7 cellular contexts compared by ENCODE assay signal in the genomic region with DNA sequence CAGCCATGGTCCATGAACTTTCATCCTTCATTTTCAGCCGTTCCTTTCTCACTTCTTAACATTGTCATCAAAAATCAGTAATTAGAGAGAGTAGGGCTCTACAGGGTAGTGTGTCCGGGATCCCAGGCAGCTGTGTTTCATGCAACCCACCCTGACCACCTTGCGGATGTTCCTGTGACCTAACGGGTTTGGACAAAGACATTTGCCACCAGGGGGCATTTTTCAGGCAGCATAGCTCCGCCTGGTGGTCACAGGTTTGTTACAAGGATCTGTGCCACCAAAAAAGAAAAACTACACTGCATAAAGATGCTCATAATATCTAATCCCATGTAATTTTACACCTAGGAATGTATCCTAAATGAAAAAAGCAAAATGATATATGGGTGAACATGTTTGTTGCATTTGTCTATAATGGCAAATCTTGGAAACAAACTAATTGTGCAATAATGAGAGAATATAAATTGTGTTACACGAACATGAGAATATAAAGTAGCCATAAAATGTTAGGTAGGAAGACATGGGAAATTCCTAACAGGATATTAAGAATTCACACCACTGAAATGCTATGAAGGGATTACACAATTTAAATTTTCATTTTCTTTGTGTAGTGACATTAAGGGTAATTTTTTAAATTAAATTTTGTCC.
DNase-seq lines count a peak whose midpoint lies in the region; ATAC-seq, FAIRE-seq and TF ChIP-seq lines count a peak whose summit lies in the region.

No MANE protein-coding gene starts in this region.

- H3K9me2 ChIP-seq in SK-N-SH, result no peaks in the 10 kb centered on the region

- FAIRE-seq in kidney (lab: Jason Lieb, UNC), result no peak

- H3K9ac ChIP-seq in SK-N-SH (no peak overlapping the region), kidney (ENCODE audit: low read length in 2 of 2) (no peak overlapping the region)

- H3K9me3 ChIP-seq in SK-N-SH (no peaks in the 10 kb centered on the region), kidney (ENCODE audit: control insufficient read depth in 1 of 2, low read length in 2 of 2) (no peaks in the 10 kb centered on the region)

- ATAC-seq in HG03135 (IDR thresholded peaks at IDR 0.05; ENCODE audit: unreplicated experiment), result no peak

- H4K20me1 ChIP-seq in SK-N-SH (ENCODE audit: insufficient read depth), result no peaks in the 10 kb centered on the region

- TF ChIP-seq EP300 in SK-N-SH (IDR thresholded peaks at IDR 0.05; ENCODE audit: borderline replicate concordance in 1 of 2, low read depth in 1 of 2, low read length in 1 of 2), result no peak

- DNase-seq in HPDE6-E6E7 (ENCODE audit: extremely low spot score) (peak; percentile 9), SK-N-SH (peak; percentile 72), astrocyte of the hippocampus (ENCODE audit: low read depth, low spot score) (peak; percentile 59), kidney (no peak)
- peak; percentile 42 for DNase-seq in stimulated activated CD8-positive, alpha-beta memory T cell treated with anti-CD3 and anti-CD28 coated beads, Interleukin-4, amount 100 ng/mL, for 24 hours (ENCODE audit: low read depth)

- POLR2A ChIA-PET in SK-N-SH (lab: Yijun Ruan, JAX), result no interaction called here

- peak; percentile 84 for TF ChIP-seq RAD21 in SK-N-SH (IDR thresholded peaks at IDR 0.05; ENCODE audit: low read length)

- no peaks in the 10 kb centered on the region for H3K4me1 ChIP-seq in SK-N-SH (ENCODE audit: control insufficient read depth in 1 of 2, insufficient read depth in 2 of 2, low read depth in 1 of 2, low read length in 1 of 2)
- H3K4me1 ChIP-seq in kidney (ENCODE audit: control insufficient read depth in 1 of 2, insufficient read depth in 1 of 2, low read depth in 1 of 2, low read length in 2 of 2), result no peaks in the 10 kb centered on the region

- no peaks in the 10 kb centered on the region for H3K79me2 ChIP-seq in SK-N-SH (ENCODE audit: insufficient read depth)

- TF ChIP-seq CTCF in GM12801 (IDR thresholded peaks at IDR 0.05; ENCODE audit: extremely low read depth, insufficient read length) (peak; percentile 98), SK-N-SH (IDR thresholded peaks at IDR 0.05) (peak; percentile 99), kidney (IDR thresholded peaks at IDR 0.05; ENCODE audit: borderline replicate concordance, extremely low read depth, insufficient read depth) (peak; percentile 55)

- no peaks in the 10 kb centered on the region for H3K36me3 ChIP-seq in SK-N-SH (replicated peaks in 1 of 2; ENCODE audit: control insufficient read depth in 1 of 2, insufficient read depth in 2 of 2, low read length in 1 of 2)
- H3K36me3 ChIP-seq in kidney (ENCODE audit: control insufficient read depth in 1 of 2, insufficient read depth in 2 of 2, low read length in 2 of 2), result no peaks in the 10 kb centered on the region

- WGBS in SK-N-SH (ENCODE audit: low lambda C conversion rate), result 40% methylated on average over 6 of the region's 6 CpGs

- H3K27ac ChIP-seq in SK-N-SH (ENCODE audit: low read depth in 2 of 2, low read length in 1 of 2) (no peak overlapping the region), kidney (ENCODE audit: low read depth in 2 of 2, low read length in 2 of 2) (no peak overlapping the region)

- H3K4me2 ChIP-seq in SK-N-SH, result no peak overlapping the region

- CTCF ChIA-PET in SK-N-SH (lab: Yijun Ruan, JAX), result interaction anchor here (0.6 to 4.5 kb wide), 31 partner anchors 10 to 598 kb away, joined by 3 to 45 read pairs (median 4); no protein-coding TSS in a partner anchor

- H3K4me3 ChIP-seq in SK-N-SH (ENCODE audit: low read depth in 2 of 2, low read length in 1 of 2) (no peak overlapping the region; a peak in 1 of 4 replicates), kidney (ENCODE audit: low read length in 2 of 2) (no peak overlapping the region)

- intact Hi-C loops in kidney (cut with DNase I), result no loop called here

- H3F3A ChIP-seq in SK-N-SH (replicated peaks; ENCODE audit: insufficient read depth), result no peaks in the 10 kb centered on the region

- no peaks in the 10 kb centered on the region for H3K27me3 ChIP-seq in SK-N-SH (ENCODE audit: insufficient read depth)

- no peak overlapping the region for H2AFZ ChIP-seq in SK-N-SH (ENCODE audit: low read depth)

TF ChIP-seq in SK-N-SH, 30 proteins besides CTCF, POLR2A, EP300 and RAD21 (continues in another document):
- no peak for TF ChIP-seq TCF12 (IDR thresholded peaks at IDR 0.05)
- no peak for TF ChIP-seq FOSL2 (IDR thresholded peaks at IDR 0.05; ENCODE audit: borderline replicate concordance, low read depth)
- TF ChIP-seq POLR2AphosphoS5 (IDR thresholded peaks at IDR 0.05; ENCODE audit: low read depth, low read length), result no peak
- TF ChIP-seq, protein P1, sequence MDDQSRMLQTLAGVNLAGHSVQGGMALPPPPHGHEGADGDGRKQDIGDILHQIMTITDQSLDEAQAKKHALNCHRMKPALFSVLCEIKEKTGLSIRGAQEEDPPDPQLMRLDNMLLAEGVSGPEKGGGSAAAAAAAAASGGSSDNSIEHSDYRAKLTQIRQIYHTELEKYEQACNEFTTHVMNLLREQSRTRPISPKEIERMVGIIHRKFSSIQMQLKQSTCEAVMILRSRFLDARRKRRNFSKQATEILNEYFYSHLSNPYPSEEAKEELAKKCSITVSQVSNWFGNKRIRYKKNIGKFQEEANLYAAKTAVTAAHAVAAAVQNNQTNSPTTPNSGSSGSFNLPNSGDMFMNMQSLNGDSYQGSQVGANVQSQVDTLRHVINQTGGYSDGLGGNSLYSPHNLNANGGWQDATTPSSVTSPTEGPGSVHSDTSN (IDR thresholded peaks at IDR 0.05), result 0 out of 2 replicates have a peak, but pooled peaks have one; percentile 14
- TF ChIP-seq, protein P2, sequence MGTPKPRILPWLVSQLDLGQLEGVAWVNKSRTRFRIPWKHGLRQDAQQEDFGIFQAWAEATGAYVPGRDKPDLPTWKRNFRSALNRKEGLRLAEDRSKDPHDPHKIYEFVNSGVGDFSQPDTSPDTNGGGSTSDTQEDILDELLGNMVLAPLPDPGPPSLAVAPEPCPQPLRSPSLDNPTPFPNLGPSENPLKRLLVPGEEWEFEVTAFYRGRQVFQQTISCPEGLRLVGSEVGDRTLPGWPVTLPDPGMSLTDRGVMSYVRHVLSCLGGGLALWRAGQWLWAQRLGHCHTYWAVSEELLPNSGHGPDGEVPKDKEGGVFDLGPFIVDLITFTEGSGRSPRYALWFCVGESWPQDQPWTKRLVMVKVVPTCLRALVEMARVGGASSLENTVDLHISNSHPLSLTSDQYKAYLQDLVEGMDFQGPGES (IDR thresholded peaks at IDR 0.05; ENCODE audit: low read depth, low read length), result no peak
- TF ChIP-seq ELF1 (IDR thresholded peaks at IDR 0.05), result no peak
- no peak for TF ChIP-seq SIN3A (IDR thresholded peaks at IDR 0.05; ENCODE audit: borderline replicate concordance, low read depth, low read length)
- TF ChIP-seq TEAD4 (IDR thresholded peaks at IDR 0.05; ENCODE audit: borderline replicate concordance, insufficient read depth), result no peak
- no peak for TF ChIP-seq EZH2phosphoT487 (IDR thresholded peaks at IDR 0.05; ENCODE audit: borderline replicate concordance, low read depth)
- peak; percentile 85 for TF ChIP-seq SMC3 (IDR thresholded peaks at IDR 0.05; ENCODE audit: low read depth, low read length)
- no peak for TF ChIP-seq NFIC (IDR thresholded peaks at IDR 0.05; ENCODE audit: borderline replicate concordance)
- TF ChIP-seq, protein P3, sequence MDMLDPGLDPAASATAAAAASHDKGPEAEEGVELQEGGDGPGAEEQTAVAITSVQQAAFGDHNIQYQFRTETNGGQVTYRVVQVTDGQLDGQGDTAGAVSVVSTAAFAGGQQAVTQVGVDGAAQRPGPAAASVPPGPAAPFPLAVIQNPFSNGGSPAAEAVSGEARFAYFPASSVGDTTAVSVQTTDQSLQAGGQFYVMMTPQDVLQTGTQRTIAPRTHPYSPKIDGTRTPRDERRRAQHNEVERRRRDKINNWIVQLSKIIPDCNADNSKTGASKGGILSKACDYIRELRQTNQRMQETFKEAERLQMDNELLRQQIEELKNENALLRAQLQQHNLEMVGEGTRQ (IDR thresholded peaks at IDR 0.05; ENCODE audit: borderline replicate concordance, low read depth, low read length), result no peak
- peak; percentile 42 for TF ChIP-seq CHD2 (IDR thresholded peaks at IDR 0.05; ENCODE audit: low read length, partially characterized antibody)
- TF ChIP-seq, protein P4, sequence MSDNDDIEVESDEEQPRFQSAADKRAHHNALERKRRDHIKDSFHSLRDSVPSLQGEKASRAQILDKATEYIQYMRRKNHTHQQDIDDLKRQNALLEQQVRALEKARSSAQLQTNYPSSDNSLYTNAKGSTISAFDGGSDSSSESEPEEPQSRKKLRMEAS (IDR thresholded peaks at IDR 0.05; ENCODE audit: low read depth), result no peak
- no peak for TF ChIP-seq RXRA (IDR thresholded peaks at IDR 0.05; ENCODE audit: borderline replicate concordance, low read depth)
- no peak for TF ChIP-seq MXI1 (IDR thresholded peaks at IDR 0.05; ENCODE audit: low read depth, low read length)
- TF ChIP-seq, protein P5, sequence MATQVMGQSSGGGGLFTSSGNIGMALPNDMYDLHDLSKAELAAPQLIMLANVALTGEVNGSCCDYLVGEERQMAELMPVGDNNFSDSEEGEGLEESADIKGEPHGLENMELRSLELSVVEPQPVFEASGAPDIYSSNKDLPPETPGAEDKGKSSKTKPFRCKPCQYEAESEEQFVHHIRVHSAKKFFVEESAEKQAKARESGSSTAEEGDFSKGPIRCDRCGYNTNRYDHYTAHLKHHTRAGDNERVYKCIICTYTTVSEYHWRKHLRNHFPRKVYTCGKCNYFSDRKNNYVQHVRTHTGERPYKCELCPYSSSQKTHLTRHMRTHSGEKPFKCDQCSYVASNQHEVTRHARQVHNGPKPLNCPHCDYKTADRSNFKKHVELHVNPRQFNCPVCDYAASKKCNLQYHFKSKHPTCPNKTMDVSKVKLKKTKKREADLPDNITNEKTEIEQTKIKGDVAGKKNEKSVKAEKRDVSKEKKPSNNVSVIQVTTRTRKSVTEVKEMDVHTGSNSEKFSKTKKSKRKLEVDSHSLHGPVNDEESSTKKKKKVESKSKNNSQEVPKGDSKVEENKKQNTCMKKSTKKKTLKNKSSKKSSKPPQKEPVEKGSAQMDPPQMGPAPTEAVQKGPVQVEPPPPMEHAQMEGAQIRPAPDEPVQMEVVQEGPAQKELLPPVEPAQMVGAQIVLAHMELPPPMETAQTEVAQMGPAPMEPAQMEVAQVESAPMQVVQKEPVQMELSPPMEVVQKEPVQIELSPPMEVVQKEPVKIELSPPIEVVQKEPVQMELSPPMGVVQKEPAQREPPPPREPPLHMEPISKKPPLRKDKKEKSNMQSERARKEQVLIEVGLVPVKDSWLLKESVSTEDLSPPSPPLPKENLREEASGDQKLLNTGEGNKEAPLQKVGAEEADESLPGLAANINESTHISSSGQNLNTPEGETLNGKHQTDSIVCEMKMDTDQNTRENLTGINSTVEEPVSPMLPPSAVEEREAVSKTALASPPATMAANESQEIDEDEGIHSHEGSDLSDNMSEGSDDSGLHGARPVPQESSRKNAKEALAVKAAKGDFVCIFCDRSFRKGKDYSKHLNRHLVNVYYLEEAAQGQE (IDR thresholded peaks at IDR 0.05; ENCODE audit: low read depth, low read length), result no peak
